ENCODE assay signal across 22 cellular contexts in genomic region chr7:84231157-84231556, GRCh38. TPM values are rescaled to one million over a fixed set of nuclear protein-coding genes. Genes with fewer than 3 reads are reported as not detected.
DNase-seq lines count a peak whose midpoint lies in the region; ATAC-seq and TF ChIP-seq lines count a peak whose summit lies in the region.
"Had no signal": no experiment of that assay in that cellular context is flagged by ENCODE, and none has a peak within 500 bp of the region (broad histone marks: within the 10 kb centered on the region; RNA-seq: fewer than 3 reads in every experiment).

No MANE protein-coding gene starts in this region.

- no peak for ATAC-seq in HG02623 (IDR thresholded peaks at IDR 0.05; ENCODE audit: unreplicated experiment)
- ATAC-seq: A549; activated CD8-positive, alpha-beta memory T cell treated with anti-CD3 and anti-CD28 coated beads, Interleukin-2, amount 10 ng/mL, durations not matched to agents 7 days and 5 days; Right ventricle myocardium inferior; stimulated activated naive CD8-positive, alpha-beta T cell treated with anti-CD3 and anti-CD28 coated beads, Interleukin-15, amount 100 ng/mL, for 72 hours had no signal

- no peaks in the 10 kb centered on the region for H3K36me3 Mint-ChIP-seq in chondrocyte (ENCODE audit: low read depth)
- H3K36me3 Mint-ChIP-seq: activated CD8-positive, alpha-beta memory T cell treated with anti-CD3 and anti-CD28 coated beads, Interleukin-2, amount 10 ng/mL, durations not matched to agents 7 days and 5 days; brain; CD4-positive, alpha-beta memory T cell had no signal

- DNase-seq in AG20443 (ENCODE audit: low spot score) (peak; percentile 25), M059J (ENCODE audit: low read depth) (peak; percentile 78), chondrocyte (ENCODE audit: low spot score) (no peak), kidney tubule cell (ENCODE audit: low spot score) (peak; percentile 33), cardiac septum (ENCODE audit: low spot score) (no peak), SHP77 (lab: John Stamatoyannopoulos, UW) (no peak), cerebellum (ENCODE audit: low spot score) (no peak)
- DNase-seq: activated CD4-positive, CD25-positive, alpha-beta regulatory T cell treated with anti-CD3 and anti-CD28 coated beads, Interleukin-2, amount 50 U/mL, for 72 hours; activated CD8-positive, alpha-beta memory T cell treated with anti-CD3 and anti-CD28 coated beads, Interleukin-2, amount 10 ng/mL, durations not matched to agents 7 days and 5 days; activated naive CD4-positive, alpha-beta T cell treated with Interleukin-2 at 50 U/mL for 16 hours; CD4-positive, alpha-beta memory T cell; effector CD4-positive, alpha-beta T cell; foreskin melanocyte; NCI-H1436; NCI-H345; stimulated activated CD4-positive, alpha-beta T cell treated with anti-CD3 and anti-CD28 coated beads, Interleukin-15, amount 100 ng/mL, for 24 hours; stimulated activated naive CD8-positive, alpha-beta T cell treated with anti-CD3 and anti-CD28 coated beads, Interleukin-15, amount 100 ng/mL, for 72 hours; T-helper 2 cell had no signal

- H3K27me3 Mint-ChIP-seq in chondrocyte (ENCODE audit: low read depth) = no peaks in the 10 kb centered on the region
- H3K27me3 Mint-ChIP-seq: activated CD8-positive, alpha-beta memory T cell treated with anti-CD3 and anti-CD28 coated beads, Interleukin-2, amount 10 ng/mL, durations not matched to agents 7 days and 5 days; CD4-positive, alpha-beta memory T cell; stimulated activated naive CD8-positive, alpha-beta T cell treated with anti-CD3 and anti-CD28 coated beads, Interleukin-15, amount 100 ng/mL, for 72 hours had no signal

- intact Hi-C loops in cardiac septum (cut with DNase I) = no loop called here

- peaks cover 23% of the 10 kb centered on the region for H3K4me1 Mint-ChIP-seq in chondrocyte (ENCODE audit: low read depth)
- H3K4me1 Mint-ChIP-seq: activated CD8-positive, alpha-beta memory T cell treated with anti-CD3 and anti-CD28 coated beads, Interleukin-2, amount 10 ng/mL, durations not matched to agents 7 days and 5 days; CD4-positive, alpha-beta memory T cell; stimulated activated naive CD8-positive, alpha-beta T cell treated with anti-CD3 and anti-CD28 coated beads, Interleukin-15, amount 100 ng/mL, for 72 hours had no signal

- no peak overlapping the region for H3K4me3 Mint-ChIP-seq in chondrocyte (ENCODE audit: unreplicated experiment)
- H3K4me3 Mint-ChIP-seq: activated CD8-positive, alpha-beta memory T cell treated with anti-CD3 and anti-CD28 coated beads, Interleukin-2, amount 10 ng/mL, durations not matched to agents 7 days and 5 days; brain; CD4-positive, alpha-beta memory T cell; stimulated activated naive CD8-positive, alpha-beta T cell treated with anti-CD3 and anti-CD28 coated beads, Interleukin-15, amount 100 ng/mL, for 72 hours had no signal

- no peak for TF ChIP-seq CTCF in chondrocyte (IDR thresholded peaks at IDR 0.05)

- peak overlapping the region; percentile 46 for H3K27ac Mint-ChIP-seq in chondrocyte (ENCODE audit: unreplicated experiment)
- H3K27ac Mint-ChIP-seq: activated CD8-positive, alpha-beta memory T cell treated with anti-CD3 and anti-CD28 coated beads, Interleukin-2, amount 10 ng/mL, durations not matched to agents 7 days and 5 days; CD4-positive, alpha-beta memory T cell had no signal

- H3K9me3 Mint-ChIP-seq in chondrocyte (ENCODE audit: low read depth) = no peaks in the 10 kb centered on the region
- H3K9me3 Mint-ChIP-seq: brain; stimulated activated naive CD8-positive, alpha-beta T cell treated with anti-CD3 and anti-CD28 coated beads, Interleukin-15, amount 100 ng/mL, for 72 hours had no signal

RNA-seq across cellular contexts. Expression of gene SEMA3A, which starts 36.6 kb away (rescaled TPM):
- 13.6 and 20.1 TPM in 2 replicates for total RNA-seq in M059J (2014; rRNA removed; shearing (Covaris generic))
- 0.36 to 0.87 TPM (median 0.65 TPM) in 3 replicates for total RNA-seq in chondrocyte
- 1.00 TPM for total RNA-seq in cardiac septum
- 36.0 TPM for total RNA-seq in cerebellum

Comparison
In these comparisons a context has a peak if more than half of its experiments do, and no peak if none do; other contexts are left out.
1. DNase-seq: peak in AG20443 (single experiment), M059J (single experiment) and kidney tubule cell (single experiment); none in chondrocyte (single experiment), cardiac septum (single experiment), SHP77 (0 of 2) and cerebellum (single experiment).